Comparison of ENCODE assay signal across 20 cellular contexts in genomic region chr11:126751242-126751641, GRCh38.
DNase-seq lines count a peak whose midpoint lies in the region; ATAC-seq and TF ChIP-seq lines count a peak whose summit lies in the region.
"Had no signal": no experiment of that assay in that cellular context is flagged by ENCODE, and none has a peak within 500 bp of the region (broad histone marks: within the 10 kb centered on the region; RNA-seq: fewer than 3 reads in every experiment).

No MANE protein-coding gene starts in this region.

- WGBS in smooth muscle cell (ENCODE audit: low lambda C conversion rate), result 91% methylated on average over 4 of the region's 4 CpGs

- H4K20me1 ChIP-seq in fibroblast of lung (ENCODE audit: control insufficient read depth, extremely low read depth, insufficient read depth, low read length) (no peaks in the 10 kb centered on the region), smooth muscle cell (ENCODE audit: low read depth) (no peaks in the 10 kb centered on the region)

- H3K27me3 Mint-ChIP-seq in HFFc6 (ENCODE audit: insufficient read depth) (no peaks in the 10 kb centered on the region; the same call in 1 of the 2 replicates), nephron (ENCODE audit: low read depth) (no peaks in the 10 kb centered on the region)
- no peaks in the 10 kb centered on the region for H3K27me3 Mint-ChIP-seq in T-helper 2 cell treated with Interferon-gamma antibody and Interleukin-4, amounts not matched to agents 5 μg/mL and 100 μg/mL, for 36 hours (ENCODE audit: low read depth)

- H3K4me2 ChIP-seq in fibroblast of lung (ENCODE audit: extremely low read depth, insufficient read depth, low read length) (peak overlapping the region; percentile 26), smooth muscle cell (no peak overlapping the region)
- H3K4me2 ChIP-seq: KMS-11 had no signal

- H3K9me3 Mint-ChIP-seq in HFFc6 (no peaks in the 10 kb centered on the region), nephron (peaks cover 4% of the 10 kb centered on the region)
- H3K9me3 Mint-ChIP-seq in T-helper 2 cell treated with Interferon-gamma antibody and Interleukin-4, amounts not matched to agents 5 μg/mL and 100 μg/mL, for 36 hours, result no peaks in the 10 kb centered on the region

- no peaks in the 10 kb centered on the region for H3F3A ChIP-seq in smooth muscle cell (ENCODE audit: low read depth)

- no peak overlapping the region for H3K9ac ChIP-seq in fibroblast of lung (ENCODE audit: insufficient read depth, low read length)
- no peak overlapping the region for H3K9ac ChIP-seq in smooth muscle cell (ENCODE audit: low read depth)
- H3K9ac ChIP-seq: KMS-11 had no signal

- H3K36me3 ChIP-seq in fibroblast of lung (ENCODE audit: control insufficient read depth, insufficient read depth, low read length) (no peaks in the 10 kb centered on the region), smooth muscle cell (ENCODE audit: low read depth) (no peaks in the 10 kb centered on the region)
- H3K36me3 ChIP-seq: MG63, SJCRH30 had no signal

- H3K4me3 Mint-ChIP-seq in HFFc6, result peak overlapping the region; percentile 69; the same call in 1 of the 2 replicates
- H3K4me3 Mint-ChIP-seq in nephron, result peak overlapping the region in 1 of 3 experiments; percentile 8
- no peak overlapping the region for H3K4me3 Mint-ChIP-seq in T-helper 2 cell treated with Interferon-gamma antibody and Interleukin-4, amounts not matched to agents 5 μg/mL and 100 μg/mL, for 36 hours
- H3K4me3 Mint-ChIP-seq: CD4-positive, alpha-beta memory T cell had no signal

- no peaks in the 10 kb centered on the region for H3K27me3 ChIP-seq in fibroblast of lung (ENCODE audit: control insufficient read depth, insufficient read depth, low read length)
- H3K27me3 ChIP-seq in smooth muscle cell (ENCODE audit: low read depth), result no peaks in the 10 kb centered on the region
- H3K27me3 ChIP-seq: MG63, SJCRH30 had no signal

- no peaks in the 10 kb centered on the region for H3K9me3 ChIP-seq in fibroblast of lung (ENCODE audit: control insufficient read depth, insufficient read depth, low read depth, low read length)
- H3K9me3 ChIP-seq in smooth muscle cell (replicated peaks; ENCODE audit: low read depth), result no peaks in the 10 kb centered on the region
- H3K9me3 ChIP-seq: MG63, SJCRH30 had no signal

- peaks cover 35% of the 10 kb centered on the region for H3K36me3 Mint-ChIP-seq in HFFc6 (ENCODE audit: low read depth)
- peaks cover 9% of the 10 kb centered on the region for H3K36me3 Mint-ChIP-seq in nephron (ENCODE audit: low read depth)
- H3K36me3 Mint-ChIP-seq in T-helper 2 cell treated with Interferon-gamma antibody and Interleukin-4, amounts not matched to agents 5 μg/mL and 100 μg/mL, for 36 hours (ENCODE audit: low read depth), result no peaks in the 10 kb centered on the region
- H3K36me3 Mint-ChIP-seq: CD4-positive, alpha-beta memory T cell had no signal

- TF ChIP-seq CTCF in AG09319 (IDR thresholded peaks at IDR 0.05; ENCODE audit: low read depth, low read length) (no peak), HFFc6 (IDR thresholded peaks at IDR 0.05) (no peak), fibroblast of lung (conservative IDR thresholded peaks at IDR 0.05 in 1 of 2, IDR thresholded peaks at IDR 0.05 in 1 of 2; ENCODE audit: low read depth in 1 of 2, low read length in 2 of 2) (no peak), nephron (IDR thresholded peaks at IDR 0.05; ENCODE audit: unreplicated experiment in 3 of 3) (no peak), smooth muscle cell (IDR thresholded peaks at IDR 0.05; ENCODE audit: borderline replicate concordance, insufficient read depth, poor library complexity, severe bottlenecking) (no peak)

- H2AFZ ChIP-seq in fibroblast of lung (ENCODE audit: low read length), result no peak overlapping the region
- no peak overlapping the region for H2AFZ ChIP-seq in smooth muscle cell (ENCODE audit: low read depth)

- H3K4me1 ChIP-seq in fibroblast of lung (ENCODE audit: control insufficient read depth, extremely low read depth, insufficient read depth, low read length), result peaks cover 2% of the 10 kb centered on the region
- no peaks in the 10 kb centered on the region for H3K4me1 ChIP-seq in smooth muscle cell (ENCODE audit: low read depth)
- H3K4me1 ChIP-seq: SJCRH30 had no signal

- no peaks in the 10 kb centered on the region for H3K79me2 ChIP-seq in fibroblast of lung (ENCODE audit: control insufficient read depth, insufficient read depth, low read length)
- no peaks in the 10 kb centered on the region for H3K79me2 ChIP-seq in smooth muscle cell (ENCODE audit: low read depth)

- ATAC-seq in GM18519 (IDR thresholded peaks at IDR 0.05; ENCODE audit: low FRiP score, unreplicated experiment), result no peak
- ATAC-seq: HepG2 had no signal

- H3K27ac Mint-ChIP-seq in HFFc6, result peak overlapping the region; percentile 45; the same call in 1 of the 2 replicates
- peak overlapping the region; percentile 20 to 74 (median 53) for H3K27ac Mint-ChIP-seq in nephron
- H3K27ac Mint-ChIP-seq in T-helper 2 cell treated with Interferon-gamma antibody and Interleukin-4, amounts not matched to agents 5 μg/mL and 100 μg/mL, for 36 hours, result no peak overlapping the region

- H3K4me3 ChIP-seq in fibroblast of lung (replicated peaks in 1 of 4; ENCODE audit: control extremely low read depth in 1 of 4, insufficient read depth in 1 of 4, low read depth in 3 of 4, low read length in 4 of 4) (peak overlapping the region in 1 of 4 experiments; percentile 23), smooth muscle cell (no peak overlapping the region)
- H3K4me3 ChIP-seq: MG63, SJCRH30 had no signal

- H3K4me1 Mint-ChIP-seq in HFFc6 (ENCODE audit: low read depth) (peaks cover 21% of the 10 kb centered on the region), nephron (peaks cover 62% of the 10 kb centered on the region)
- H3K4me1 Mint-ChIP-seq in T-helper 2 cell treated with Interferon-gamma antibody and Interleukin-4, amounts not matched to agents 5 μg/mL and 100 μg/mL, for 36 hours (ENCODE audit: low read depth), result no peaks in the 10 kb centered on the region

- peak; percentile 7 for DNase-seq in AG09319 (ENCODE audit: extremely low read depth, low read depth)
- no peak for DNase-seq in HFFc6
- peak; percentile 15 to 22 for DNase-seq in fibroblast of lung (ENCODE audit: low read depth in 2 of 2)
- DNase-seq in COLO829 (ENCODE audit: low spot score), result no peak
- DNase-seq in T-helper 2 cell treated with Interferon-gamma antibody and Interleukin-4, amounts not matched to agents 5 μg/mL and 100 μg/mL, for 36 hours (ENCODE audit: low spot score), result no peak
- no peak for DNase-seq in smooth muscle cell (lab: John Stamatoyannopoulos, UW; ENCODE audit: unreplicated experiment)
- DNase-seq: CD4-positive, alpha-beta memory T cell; DMS79 treated with DMSO at 0.1 percent for 48 hours; GDM1; MG63; NCI-H1092; NCI-H2107; NCI-H69; NK-92 treated with Interleukin-12 subunit alpha and Interleukin-12 subunit beta, amount 100 ng/mL, for 24 hours had no signal

- H3K27ac ChIP-seq in fibroblast of lung (ENCODE audit: insufficient read depth, low read length) (no peak overlapping the region), smooth muscle cell (ENCODE audit: low read depth) (no peak overlapping the region)
- H3K27ac ChIP-seq: KMS-11, RWPE1, SJCRH30 had no signal

Comparison
In these comparisons a context has a peak if more than half of its experiments do, and no peak if none do; other contexts are left out.
1. DNase-seq: peak in AG09319 (single experiment) and fibroblast of lung (2 of 2); none in HFFc6 (single experiment), COLO829 (single experiment), T-helper 2 cell treated with Interferon-gamma antibody and Interleukin-4, amounts not matched to agents 5 μg/mL and 100 μg/mL, for 36 hours (single experiment) and smooth muscle cell (single experiment).